1 cellular context compared by ENCODE assay signal in genomic region chr10:88880287-88881094, GRCh38.
A peak's percentile ranks its signal among the peaks of the same experiment; 100 is the strongest.
TF ChIP-seq lines count a peak whose summit lies in the region.

No MANE protein-coding gene starts in this region.

TF ChIP-seq in WTC11, 78 proteins besides CTCF, POLR2A, EP300 and RAD21 (continued from another document and continues in another):
- peak; percentile 82; the same call in 1 of the 2 replicates for TF ChIP-seq ARID4B (CRISPR knock-in tag; IDR thresholded peaks at IDR 0.05; ENCODE audit: borderline replicate concordance)
- no peak for TF ChIP-seq IRF2 (CRISPR knock-in tag; IDR thresholded peaks at IDR 0.05; ENCODE audit: borderline replicate concordance, low read depth)
- TF ChIP-seq TCF7 (CRISPR knock-in tag; IDR thresholded peaks at IDR 0.05; ENCODE audit: low read depth), result no peak; the same call in 1 of the 2 replicates
- no peak for TF ChIP-seq ERG (CRISPR knock-in tag; IDR thresholded peaks at IDR 0.05)
- no peak for TF ChIP-seq ZNF416 (CRISPR knock-in tag; IDR thresholded peaks at IDR 0.05)
- TF ChIP-seq AFF4 (CRISPR knock-in tag; IDR thresholded peaks at IDR 0.05; ENCODE audit: borderline replicate concordance), result peak; percentile 66; the same call in 1 of the 2 replicates
- no peak for TF ChIP-seq TP53 (CRISPR knock-in tag; IDR thresholded peaks at IDR 0.05)
- no peak for TF ChIP-seq STAT6 (CRISPR knock-in tag; conservative IDR thresholded peaks at IDR 0.05; ENCODE audit: low read depth)
- TF ChIP-seq FOXJ3 (CRISPR knock-in tag; IDR thresholded peaks at IDR 0.05; ENCODE audit: borderline replicate concordance), result no peak
- 0 out of 2 replicates have a peak, but pooled peaks have one; percentile 62 for TF ChIP-seq PRRX2 (CRISPR knock-in tag; IDR thresholded peaks at IDR 0.05)
- TF ChIP-seq ZNF396 (CRISPR knock-in tag; IDR thresholded peaks at IDR 0.05; ENCODE audit: borderline replicate concordance), result no peak
- peak; percentile 77; the same call in 1 of the 2 replicates for TF ChIP-seq CREB1 (CRISPR knock-in tag; IDR thresholded peaks at IDR 0.05)
- 0 out of 2 replicates have a peak, but pooled peaks have one; percentile 49 for TF ChIP-seq ZBTB43 (CRISPR knock-in tag; IDR thresholded peaks at IDR 0.05)
- TF ChIP-seq MXD4 (CRISPR knock-in tag; IDR thresholded peaks at IDR 0.05; ENCODE audit: borderline replicate concordance), result no peak
- no peak for TF ChIP-seq NFATC4 (CRISPR knock-in tag; IDR thresholded peaks at IDR 0.05)
- TF ChIP-seq, protein P1, sequence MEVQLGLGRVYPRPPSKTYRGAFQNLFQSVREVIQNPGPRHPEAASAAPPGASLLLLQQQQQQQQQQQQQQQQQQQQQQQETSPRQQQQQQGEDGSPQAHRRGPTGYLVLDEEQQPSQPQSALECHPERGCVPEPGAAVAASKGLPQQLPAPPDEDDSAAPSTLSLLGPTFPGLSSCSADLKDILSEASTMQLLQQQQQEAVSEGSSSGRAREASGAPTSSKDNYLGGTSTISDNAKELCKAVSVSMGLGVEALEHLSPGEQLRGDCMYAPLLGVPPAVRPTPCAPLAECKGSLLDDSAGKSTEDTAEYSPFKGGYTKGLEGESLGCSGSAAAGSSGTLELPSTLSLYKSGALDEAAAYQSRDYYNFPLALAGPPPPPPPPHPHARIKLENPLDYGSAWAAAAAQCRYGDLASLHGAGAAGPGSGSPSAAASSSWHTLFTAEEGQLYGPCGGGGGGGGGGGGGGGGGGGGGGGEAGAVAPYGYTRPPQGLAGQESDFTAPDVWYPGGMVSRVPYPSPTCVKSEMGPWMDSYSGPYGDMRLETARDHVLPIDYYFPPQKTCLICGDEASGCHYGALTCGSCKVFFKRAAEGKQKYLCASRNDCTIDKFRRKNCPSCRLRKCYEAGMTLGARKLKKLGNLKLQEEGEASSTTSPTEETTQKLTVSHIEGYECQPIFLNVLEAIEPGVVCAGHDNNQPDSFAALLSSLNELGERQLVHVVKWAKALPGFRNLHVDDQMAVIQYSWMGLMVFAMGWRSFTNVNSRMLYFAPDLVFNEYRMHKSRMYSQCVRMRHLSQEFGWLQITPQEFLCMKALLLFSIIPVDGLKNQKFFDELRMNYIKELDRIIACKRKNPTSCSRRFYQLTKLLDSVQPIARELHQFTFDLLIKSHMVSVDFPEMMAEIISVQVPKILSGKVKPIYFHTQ (CRISPR knock-in tag; IDR thresholded peaks at IDR 0.05), result no peak
- TF ChIP-seq, protein P2, sequence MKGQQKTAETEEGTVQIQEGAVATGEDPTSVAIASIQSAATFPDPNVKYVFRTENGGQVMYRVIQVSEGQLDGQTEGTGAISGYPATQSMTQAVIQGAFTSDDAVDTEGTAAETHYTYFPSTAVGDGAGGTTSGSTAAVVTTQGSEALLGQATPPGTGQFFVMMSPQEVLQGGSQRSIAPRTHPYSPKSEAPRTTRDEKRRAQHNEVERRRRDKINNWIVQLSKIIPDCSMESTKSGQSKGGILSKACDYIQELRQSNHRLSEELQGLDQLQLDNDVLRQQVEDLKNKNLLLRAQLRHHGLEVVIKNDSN (CRISPR knock-in tag; IDR thresholded peaks at IDR 0.05), result peak; percentile 70; the same call in 1 of the 2 replicates
- peak; percentile 96 for TF ChIP-seq HMGXB4 (CRISPR knock-in tag; IDR thresholded peaks at IDR 0.05)
- TF ChIP-seq SP1 (CRISPR knock-in tag; conservative IDR thresholded peaks at IDR 0.05), result 0 out of 2 replicates have a peak, but pooled peaks have one; percentile 17
- TF ChIP-seq ZNF263 (CRISPR knock-in tag; IDR thresholded peaks at IDR 0.05; ENCODE audit: low read depth), result no peak
- no peak for TF ChIP-seq ZNF671 (CRISPR knock-in tag; IDR thresholded peaks at IDR 0.05)
- TF ChIP-seq HMGA2 (CRISPR knock-in tag; IDR thresholded peaks at IDR 0.05), result no peak
- TF ChIP-seq ETV6 (CRISPR knock-in tag; IDR thresholded peaks at IDR 0.05), result peak; percentile 65; the same call in 1 of the 2 replicates
- TF ChIP-seq, protein P3, sequence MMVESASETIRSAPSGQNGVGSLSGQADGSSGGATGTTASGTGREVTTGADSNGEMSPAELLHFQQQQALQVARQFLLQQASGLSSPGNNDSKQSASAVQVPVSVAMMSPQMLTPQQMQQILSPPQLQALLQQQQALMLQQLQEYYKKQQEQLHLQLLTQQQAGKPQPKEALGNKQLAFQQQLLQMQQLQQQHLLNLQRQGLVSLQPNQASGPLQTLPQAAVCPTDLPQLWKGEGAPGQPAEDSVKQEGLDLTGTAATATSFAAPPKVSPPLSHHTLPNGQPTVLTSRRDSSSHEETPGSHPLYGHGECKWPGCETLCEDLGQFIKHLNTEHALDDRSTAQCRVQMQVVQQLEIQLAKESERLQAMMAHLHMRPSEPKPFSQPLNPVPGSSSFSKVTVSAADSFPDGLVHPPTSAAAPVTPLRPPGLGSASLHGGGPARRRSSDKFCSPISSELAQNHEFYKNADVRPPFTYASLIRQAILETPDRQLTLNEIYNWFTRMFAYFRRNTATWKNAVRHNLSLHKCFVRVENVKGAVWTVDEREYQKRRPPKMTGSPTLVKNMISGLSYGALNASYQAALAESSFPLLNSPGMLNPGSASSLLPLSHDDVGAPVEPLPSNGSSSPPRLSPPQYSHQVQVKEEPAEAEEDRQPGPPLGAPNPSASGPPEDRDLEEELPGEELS (CRISPR knock-in tag; IDR thresholded peaks at IDR 0.05), result no peak
- TF ChIP-seq, protein P4, sequence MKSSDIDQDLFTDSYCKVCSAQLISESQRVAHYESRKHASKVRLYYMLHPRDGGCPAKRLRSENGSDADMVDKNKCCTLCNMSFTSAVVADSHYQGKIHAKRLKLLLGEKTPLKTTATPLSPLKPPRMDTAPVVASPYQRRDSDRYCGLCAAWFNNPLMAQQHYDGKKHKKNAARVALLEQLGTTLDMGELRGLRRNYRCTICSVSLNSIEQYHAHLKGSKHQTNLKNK (CRISPR knock-in tag; IDR thresholded peaks at IDR 0.05), result no peak
- TF ChIP-seq CREM (CRISPR knock-in tag; IDR thresholded peaks at IDR 0.05), result no peak
- TF ChIP-seq E2F1 (CRISPR knock-in tag; IDR thresholded peaks at IDR 0.05), result no peak
- TF ChIP-seq CDX4 (CRISPR knock-in tag; IDR thresholded peaks at IDR 0.05; ENCODE audit: borderline replicate concordance), result no peak
- no peak for TF ChIP-seq ZNF423 (CRISPR knock-in tag; IDR thresholded peaks at IDR 0.05)
